In genomic region chr5:17182966-17183365, GRCh38 we compare ENCODE assay signal across 23 cellular contexts. TPM values are rescaled to one million over a fixed set of nuclear protein-coding genes. Genes with fewer than 3 reads are reported as not detected.
"Had no signal": no experiment of that assay in that cellular context is flagged by ENCODE, and none has a peak within 500 bp of the region (broad histone marks: within the 10 kb centered on the region; RNA-seq: fewer than 3 reads in every experiment).

No MANE protein-coding gene starts in this region.

- H3K27me3 Mint-ChIP-seq: memory B cell had no signal

- H3K36me3 ChIP-seq: cardiac muscle cell, heart right ventricle, neutrophil, pancreas, right atrium auricular region, thyroid gland, upper lobe of right lung had no signal

- H3K27me3 ChIP-seq: cardiac muscle cell, neutrophil, pancreas, right atrium auricular region, thyroid gland, upper lobe of right lung had no signal

- H3K4me3 Mint-ChIP-seq: activated naive CD8-positive, alpha-beta T cell; activated T-cell treated with anti-CD3 and anti-CD28 coated beads, Interleukin-2, amount 50 U/mL, for 24 hours; activated T-helper 17 cell treated with anti-CD3 and anti-CD28 coated beads, Interleukin-2, amount 50 U/mL, for 72 hours; memory B cell; nephron had no signal

- H3K27ac ChIP-seq: cardiac muscle cell, neutrophil, pancreas, psoas muscle, right atrium auricular region, thyroid gland, upper lobe of right lung, VCaP had no signal

- H3K9me3 ChIP-seq: heart right ventricle, neutrophil, pancreas, psoas muscle, right atrium auricular region, thyroid gland, upper lobe of right lung had no signal

- FAIRE-seq: pancreas had no signal

- H3K4me1 Mint-ChIP-seq: activated T-helper 17 cell treated with anti-CD3 and anti-CD28 coated beads, Interleukin-2, amount 50 U/mL, for 72 hours; memory B cell had no signal

- H3K4me3 ChIP-seq: cardiac muscle cell, heart right ventricle, pancreas, psoas muscle, right atrium auricular region, thyroid gland, upper lobe of right lung had no signal

- H3K9me3 Mint-ChIP-seq: activated T-cell treated with anti-CD3 and anti-CD28 coated beads, Interleukin-2, amount 50 U/mL, for 24 hours; memory B cell; nephron had no signal

- ATAC-seq: heart right ventricle, left colon, pancreas, psoas muscle, upper lobe of right lung had no signal

- H3K36me3 Mint-ChIP-seq: activated naive CD8-positive, alpha-beta T cell had no signal

- DNase-seq: activated CD4-positive, CD25-positive, alpha-beta regulatory T cell treated with anti-CD3 and anti-CD28 coated beads, Interleukin-2, amount 50 U/mL, for 72 hours; activated CD8-positive, alpha-beta memory T cell treated with anti-CD3 and anti-CD28 coated beads for 24 hours; activated CD8-positive, alpha-beta memory T cell treated with anti-CD3 and anti-CD28 coated beads, Interleukin-2, amount 50 U/mL, for 4 hours; activated naive CD4-positive, alpha-beta T cell; activated T-cell treated with anti-CD3 and anti-CD28 coated beads, Interleukin-2, amount 50 U/mL, for 24 hours; heart right ventricle; islet precursor cell; left colon; pancreas; psoas muscle; stimulated activated CD4-positive, alpha-beta T cell treated with anti-CD3 and anti-CD28 coated beads, Interleukin-4, amount 100 ng/mL, for 4 hours; stimulated activated naive CD8-positive, alpha-beta T cell treated with anti-CD3 and anti-CD28 coated beads, Interleukin-15, Interleukin-2, amounts not matched to agents 100 U/mL and 50 U/mL, for 24 hours; thyroid gland; upper lobe of right lung had no signal

- H3K27ac Mint-ChIP-seq: activated naive CD8-positive, alpha-beta T cell; activated T-cell treated with anti-CD3 and anti-CD28 coated beads, Interleukin-2, amount 50 U/mL, for 24 hours; activated T-helper 17 cell treated with anti-CD3 and anti-CD28 coated beads, Interleukin-2, amount 50 U/mL, for 72 hours; memory B cell had no signal

- H3K4me1 ChIP-seq: pancreas, right atrium auricular region had no signal

RNA-seq across cellular contexts. Expression of gene BASP1, which starts 34.5 kb away (rescaled TPM):
- total RNA-seq: T-helper 2 cell treated with Interferon-gamma antibody and Interleukin-4, amounts not matched to agents 100 ng/mL and 5 ng/mL, for 36 hours had no signal
